In the genomic region with DNA sequence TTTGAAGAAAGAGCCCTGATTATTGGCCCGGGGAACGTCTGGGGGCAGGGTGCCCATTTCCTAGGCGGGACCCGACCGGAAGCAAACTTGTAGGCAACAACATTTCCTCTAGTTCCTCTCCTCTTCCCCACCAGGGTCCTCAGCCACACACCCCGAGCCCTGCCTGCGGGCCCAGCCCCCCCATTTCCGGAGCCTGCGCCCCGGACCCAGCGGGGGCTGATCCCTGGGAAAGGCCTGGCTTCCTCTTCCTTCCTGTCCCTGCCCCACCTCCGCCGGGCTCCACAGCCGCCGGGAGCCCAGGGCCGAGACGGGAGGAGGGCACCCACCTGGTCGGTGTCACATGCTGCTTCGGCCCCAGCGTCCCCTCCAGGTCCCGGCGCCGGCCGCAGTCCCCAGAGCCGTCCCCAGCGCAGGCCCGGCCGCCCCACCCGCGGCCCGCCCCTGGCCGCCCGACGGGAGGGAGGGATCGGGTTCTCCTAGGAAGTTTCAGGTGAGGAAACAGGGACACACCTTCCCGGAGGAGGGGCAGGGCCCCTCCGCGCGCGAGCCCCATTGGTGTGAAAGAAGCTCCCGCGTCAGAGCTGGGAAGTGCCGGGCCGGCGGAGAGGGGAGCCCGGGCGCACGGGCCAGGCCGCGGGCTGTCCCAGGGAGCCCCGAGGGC, we compare ENCODE assay signal across 7 cellular contexts. TPM values are rescaled to one million over a fixed set of nuclear protein-coding genes. Genes with fewer than 3 reads are reported as not detected.
DNase-seq lines count a peak whose midpoint lies in the region; ATAC-seq and TF ChIP-seq lines count a peak whose summit lies in the region.
"Not testable (repeated sequence)": the region's sequence is repeated elsewhere in the genome, so short reads cannot be mapped to it uniquely, and the experiment has no call there.

A gene (minus strand): TSS at position 622 of the 661 bp plus-strand sequence. CDS start 7,450 bp downstream, outside the sequence.

- H3K27me3 ChIP-seq in Panc1 (ENCODE audit: control insufficient read depth, insufficient read depth, low read length); heart right ventricle: not testable (repeated sequence)

- H3K27ac Mint-ChIP-seq in activated naive CD4-positive, alpha-beta T cell treated with anti-CD3 and anti-CD28 coated beads, Interleukin-2, amount 10 ng/mL, durations not matched to agents 7 days and 5 days = peak within 1 kb of the TSS; percentile 86
- not testable (repeated sequence) for H3K27ac Mint-ChIP-seq in neural crest cell (ENCODE audit: unreplicated experiment)

- in situ Hi-C loops in Panc1 (cut with HindIII; ENCODE audit: low pct_unique_long_range_greater_than_20kb, low sequenced_read_pairs) = not testable (repeated sequence)

- peak within 1 kb of the TSS; percentile 74 for H3K4me3 Mint-ChIP-seq in activated naive CD4-positive, alpha-beta T cell treated with anti-CD3 and anti-CD28 coated beads, Interleukin-2, amount 10 ng/mL, durations not matched to agents 7 days and 5 days
- peak within 1 kb of the TSS; percentile 75 for H3K4me3 Mint-ChIP-seq in neural crest cell

- H3K36me3 ChIP-seq in Panc1 (ENCODE audit: control insufficient read depth, insufficient read depth, low read length); heart right ventricle: not testable (repeated sequence)

- not testable (repeated sequence) for BruUV-seq in Panc1 (replicated peaks; lab: Mats Ljungman, UMichigan)

- not testable (repeated sequence) for H3K4me1 ChIP-seq in Panc1 (ENCODE audit: control insufficient read depth, insufficient read depth, low read length); heart right ventricle

- H3K4me1 Mint-ChIP-seq in activated naive CD4-positive, alpha-beta T cell treated with anti-CD3 and anti-CD28 coated beads, Interleukin-2, amount 10 ng/mL, durations not matched to agents 7 days and 5 days = peaks cover 16% of the 10 kb centered on the region
- H3K4me1 Mint-ChIP-seq in neural crest cell = not testable (repeated sequence)

- peak; percentile 64 for ATAC-seq in GM19025 (IDR thresholded peaks at IDR 0.05; ENCODE audit: low read depth, unreplicated experiment)
- peak; percentile 58 for ATAC-seq in GM21786 (IDR thresholded peaks at IDR 0.05; ENCODE audit: unreplicated experiment)
- ATAC-seq in HG03066 (IDR thresholded peaks at IDR 0.05; ENCODE audit: low read depth, unreplicated experiment) = peak; percentile 58
- peak; percentile 89 for ATAC-seq in Panc1
- peak; percentile 68 to 82 (median 77) for ATAC-seq in heart right ventricle

- H3K4me3 ChIP-seq in Panc1 (ENCODE audit: low read depth in 2 of 2, low read length in 2 of 2) (peak within 1 kb of the TSS in 1 of 2 experiments; percentile 13; a peak in 1 of 4 replicates), heart right ventricle (peak within 1 kb of the TSS in 3 of 10 donors; percentile 30 to 32 (median 31))

- 2% methylated on average over 8 of the region's 51 CpGs; no CpG with 5 or more reads in 1 of the 2 donors for WGBS in heart right ventricle, 2 donors

- DNase-seq in Panc1 (ENCODE audit: low read depth, low spot score); heart right ventricle; neural crest cell (ENCODE audit: low read depth, low spot score): not testable (repeated sequence)
- peak; percentile 48 for DNase-seq in activated naive CD4-positive, alpha-beta T cell treated with anti-CD3 and anti-CD28 coated beads, Interleukin-2, amount 10 ng/mL, durations not matched to agents 7 days and 5 days

- H3K27me3 Mint-ChIP-seq in activated naive CD4-positive, alpha-beta T cell treated with anti-CD3 and anti-CD28 coated beads, Interleukin-2, amount 10 ng/mL, durations not matched to agents 7 days and 5 days; neural crest cell (ENCODE audit: low read depth): not testable (repeated sequence)

- intact Hi-C loops in Panc1 (cut with micrococcal nuclease; ENCODE audit: unreplicated experiment); heart right ventricle (cut with DNase I): not testable (repeated sequence)

- not testable (repeated sequence) for H3K9me3 ChIP-seq in Panc1 (ENCODE audit: control insufficient read depth, insufficient read depth, low read depth, low read length); heart right ventricle

- not testable (repeated sequence) for H3K27ac ChIP-seq in Panc1 (ENCODE audit: low read length); heart right ventricle

- POLR2A ChIA-PET in Panc1 (lab: Charles Lee) = not testable (repeated sequence)

- CTCF ChIA-PET in Panc1 (lab: Charles Lee); activated naive CD4-positive, alpha-beta T cell treated with anti-CD3 and anti-CD28 coated beads, Interleukin-2, amount 10 ng/mL, durations not matched to agents 7 days and 5 days (lab: Charles Lee): not testable (repeated sequence)

- TF ChIP-seq CTCF in Panc1 (IDR thresholded peaks at IDR 0.05); heart right ventricle (IDR thresholded peaks at IDR 0.05); neural crest cell (conservative IDR thresholded peaks at IDR 0.05): not testable (repeated sequence)

- not testable (repeated sequence) for H3K9me3 Mint-ChIP-seq in activated naive CD4-positive, alpha-beta T cell treated with anti-CD3 and anti-CD28 coated beads, Interleukin-2, amount 10 ng/mL, durations not matched to agents 7 days and 5 days; neural crest cell

- H3K36me3 Mint-ChIP-seq in activated naive CD4-positive, alpha-beta T cell treated with anti-CD3 and anti-CD28 coated beads, Interleukin-2, amount 10 ng/mL, durations not matched to agents 7 days and 5 days; neural crest cell (ENCODE audit: low read depth): not testable (repeated sequence)

RNA-seq across cellular contexts. Expression of the gene that starts here (rescaled TPM):
- total RNA-seq in Panc1 (2021; ENCODE audit: unreplicated experiment) (12.0 TPM), heart right ventricle (1 to 10 TPM in 3 of 10 donors, under 1 TPM in 5, not detected in 2; 0.13 to 2.2 (median 0.91) TPM), neural crest cell (0.89 and 1.2 TPM in 2 replicates)
- polyA plus RNA-seq in Panc1 (2012; ENCODE audit: insufficient read length) = 7.2 TPM
- under 1 TPM; 0.41 to 0.66 TPM for polyA plus RNA-seq in heart right ventricle
